12 cellular contexts compared by ENCODE assay signal in the genomic region with DNA sequence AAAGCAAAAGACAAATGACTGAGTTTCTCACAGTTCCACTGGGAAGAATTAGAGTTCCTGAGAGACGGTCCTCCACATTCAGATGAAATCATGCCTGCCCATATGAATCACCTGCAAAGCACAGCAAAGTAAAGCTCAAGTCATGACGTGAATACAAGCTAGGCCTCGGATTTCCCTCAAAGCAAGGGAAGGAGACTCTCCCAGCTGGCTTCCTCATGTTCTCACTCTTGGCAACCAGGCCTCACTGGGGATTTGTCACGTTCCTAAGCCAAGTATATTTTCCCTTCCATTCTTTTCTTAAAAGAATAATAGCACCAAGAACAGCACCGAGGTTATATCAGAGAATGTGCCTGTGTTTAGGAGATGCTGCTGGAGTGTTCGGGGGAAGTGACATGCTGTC. TPM values are rescaled to one million over a fixed set of nuclear protein-coding genes. Genes with fewer than 3 reads are reported as not detected.
DNase-seq lines count a peak whose midpoint lies in the region; ATAC-seq, FAIRE-seq and TF ChIP-seq lines count a peak whose summit lies in the region.
"Had no signal": no experiment of that assay in that cellular context is flagged by ENCODE, and none has a peak within 500 bp of the region (broad histone marks: within the 10 kb centered on the region; RNA-seq: fewer than 3 reads in every experiment).

No MANE protein-coding gene starts in this region.

- no peak overlapping the region for H3K23ac ChIP-seq in IMR-90 (ENCODE audit: low read depth, low read length)

- H2AK9ac ChIP-seq in IMR-90 (replicated peaks; ENCODE audit: low read depth, low read length, poor library complexity), result no peak overlapping the region

- H2BK20ac ChIP-seq in IMR-90 (ENCODE audit: low read depth, low read length), result no peak overlapping the region

- H2AK5ac ChIP-seq in IMR-90 (ENCODE audit: low read depth, low read length), result no peak overlapping the region; the same call in 1 of the 2 replicates

- intact Hi-C loops in IMR-90 (cut with micrococcal nuclease), result no loop called here
- intact Hi-C loops in left ventricle myocardium superior (cut with micrococcal nuclease), result no loop called here
- intact Hi-C loops in transverse colon (cut with DNase I; ENCODE audit: low total_unique reads), result no loop called here

- H3K9me3 ChIP-seq in IMR-90 (ENCODE audit: control insufficient read depth, insufficient read depth, low read length), result no peaks in the 10 kb centered on the region
- H3K9me3 ChIP-seq in transverse colon, result no peaks in the 10 kb centered on the region

- no peaks in the 10 kb centered on the region for H3K79me1 ChIP-seq in IMR-90 (ENCODE audit: low read depth in 1 of 2, low read length in 2 of 2)

- H3K18ac ChIP-seq in IMR-90 (ENCODE audit: low read depth, low read length), result peak overlapping the region; percentile 30; the same call in 1 of the 2 replicates

- no peak overlapping the region for H3K56ac ChIP-seq in IMR-90 (ENCODE audit: extremely low read depth, insufficient read depth, low read length)

- peak overlapping the region; percentile 33 for H2BK5ac ChIP-seq in IMR-90 (ENCODE audit: low read depth, low read length, poor library complexity, severe bottlenecking)

- ATAC-seq in IMR-90 (ENCODE audit: low read depth), result peak; percentile 38
- ATAC-seq in left ventricle myocardium superior, result peak; percentile 63
- ATAC-seq in GM19023 (IDR thresholded peaks at IDR 0.05; ENCODE audit: unreplicated experiment), result no peak

- peak; percentile 98 for DNase-seq in IMR-90
- peak; percentile 89 for DNase-seq in bronchial epithelial cell (ENCODE audit: low read depth)
- DNase-seq in left ventricle myocardium superior, result peak; percentile 41
- DNase-seq in stromal cell of bone marrow (ENCODE audit: low read depth), result peak; percentile 90
- DNase-seq in transverse colon, result no peak
- no peak for DNase-seq in HuH-7 (ENCODE audit: low spot score)
- DNase-seq: activated CD4-positive, alpha-beta T cell treated with anti-CD3 and anti-CD28 coated beads, Interleukin-2, amount 50 U/mL, for 4 hours; immature natural killer cell; stimulated activated CD4-positive, alpha-beta T cell treated with anti-CD3 and anti-CD28 coated beads, Interleukin-2, amount 100 ng/mL, for 24 hours; stimulated activated naive CD4-positive, alpha-beta T cell treated with Interleukin-2 at 50 U/mL for 16 hours; SW 1271 had no signal

- no peak for FAIRE-seq in bronchial epithelial cell (lab: Jason Lieb, UNC)

- no peak overlapping the region for H3K14ac ChIP-seq in IMR-90 (replicated peaks; ENCODE audit: low read depth, low read length)

- H3K4me1 ChIP-seq in IMR-90 (ENCODE audit: control insufficient read depth, insufficient read depth, low read length) (peaks cover 20% of the 10 kb centered on the region), transverse colon (peaks cover 0 to 34% (median 15%) of the 10 kb centered on the region in 4 donors)

- no TSS peak for BruUV-seq in IMR-90 (replicated peaks; lab: Mats Ljungman, UMichigan)

- TF ChIP-seq POLR2A in IMR-90 (IDR thresholded peaks at IDR 0.05; ENCODE audit: low read depth, low read length), result no peak
- no peak for TF ChIP-seq POLR2A in transverse colon (IDR thresholded peaks at IDR 0.05)

- TF ChIP-seq EP300 in transverse colon (IDR thresholded peaks at IDR 0.05; ENCODE audit: low read depth), result no peak

- H4K91ac ChIP-seq in IMR-90 (ENCODE audit: insufficient read depth, low read depth, low read length), result no peak overlapping the region

- H2BK120ac ChIP-seq in IMR-90 (ENCODE audit: low read depth, low read length), result no peak overlapping the region

- no peaks in the 10 kb centered on the region for H4K20me1 ChIP-seq in IMR-90 (ENCODE audit: insufficient read depth, low read length)

- H3K9ac ChIP-seq in IMR-90 (ENCODE audit: low read depth, low read length), result no peak overlapping the region

- no peak overlapping the region for H2BK15ac ChIP-seq in IMR-90 (ENCODE audit: low read depth, low read length)

- no peak overlapping the region; the same call in 1 of the 2 replicates for H3K4me2 ChIP-seq in IMR-90 (ENCODE audit: low read depth, low read length)

- in situ Hi-C loops in IMR-90 (cut with MboI; ENCODE audit: low sequenced_read_pairs), result loop anchor here (10.0 kb wide), 1 partner anchor 108 kb away; no protein-coding TSS in a partner anchor
- in situ Hi-C loops in transverse colon (cut with MboI; ENCODE audit: low pct_ligation_motif_present in 1 of 4, low pct_unique_long_range_greater_than_20kb in 1 of 4, low sequenced_read_pairs in 3 of 4), result no loop called here

- WGBS in IMR-90 (ENCODE audit: extremely low coverage in 2 of 2, insufficient read length in 1 of 2), 2 experiments, result 20% methylated on average over 2 of the region's 6 CpGs; no CpG with 5 or more reads in 1 of the 2 experiments
- 68% methylated on average over 6 of the region's 6 CpGs; no CpG with 5 or more reads in 1 of the 2 donors for WGBS in transverse colon (ENCODE audit: low coverage in 1 of 2), 2 donors

- H4K8ac ChIP-seq in IMR-90 (ENCODE audit: low read depth in 2 of 2, low read length in 2 of 2), result no peak overlapping the region

- TF ChIP-seq CTCF in IMR-90 (conservative IDR thresholded peaks at IDR 0.05; ENCODE audit: low read depth, low read length) (no peak), bronchial epithelial cell (IDR thresholded peaks at IDR 0.05; ENCODE audit: insufficient read depth, low read length, severe bottlenecking) (no peak), transverse colon (IDR thresholded peaks at IDR 0.05) (no peak)

- H3K36me3 ChIP-seq in IMR-90 (ENCODE audit: control insufficient read depth, insufficient read depth, low read length) (no peaks in the 10 kb centered on the region), bronchial epithelial cell (ENCODE audit: control insufficient read depth, insufficient read depth, low read length) (no peaks in the 10 kb centered on the region), transverse colon (no peaks in the 10 kb centered on the region)

- no peak overlapping the region for H2AFZ ChIP-seq in IMR-90 (replicated peaks; ENCODE audit: low read length, poor library complexity)

- H3K27me3 ChIP-seq in IMR-90 (ENCODE audit: control insufficient read depth, insufficient read depth, low read length) (no peaks in the 10 kb centered on the region), bronchial epithelial cell (ENCODE audit: control insufficient read depth, insufficient read depth, low read length) (no peaks in the 10 kb centered on the region), transverse colon (no peaks in the 10 kb centered on the region)

- H3K4me3 ChIP-seq in IMR-90 (ENCODE audit: insufficient read depth, low read depth, low read length), result no peak overlapping the region
- H3K4me3 ChIP-seq in bronchial epithelial cell (ENCODE audit: low read depth, low read length), result no peak overlapping the region
- H3K4me3 ChIP-seq in transverse colon, result no peak overlapping the region

- H3K27ac ChIP-seq in IMR-90 (ENCODE audit: insufficient read depth, low read length) (no peak overlapping the region), transverse colon (no peak overlapping the region)

- TF ChIP-seq RAD21 in IMR-90 (IDR thresholded peaks at IDR 0.05; ENCODE audit: low read length), result peak; percentile 26; the same call in 1 of the 2 replicates

- POLR2A ChIA-PET in IMR-90 (lab: Charles Lee; ENCODE audit: unreplicated experiment), result no interaction called here

- peaks cover 11% of the 10 kb centered on the region; the same call in 1 of the 2 replicates for H3K9me1 ChIP-seq in IMR-90 (ENCODE audit: insufficient read depth, low read length)

- H4K5ac ChIP-seq in IMR-90 (ENCODE audit: low read depth, low read length), result no peak overlapping the region

- CTCF ChIA-PET in IMR-90 (lab: Yijun Ruan, JAX), result interaction anchor here (0.6 to 1.4 kb wide), 4 partner anchors 18 to 105 kb away, joined by 3 to 7 read pairs (median 4); no protein-coding TSS in a partner anchor

- dilution Hi-C loops in IMR-90 (cut with HindIII; ENCODE audit: low sequenced_read_pairs, unreplicated experiment), result no loop called here

- 0 out of 2 replicates have a peak overlapping the region, but pooled peaks have one; percentile 18 for H3K4ac ChIP-seq in IMR-90 (ENCODE audit: low read depth, low read length)

TF ChIP-seq in IMR-90, 13 proteins besides CTCF, POLR2A, EP300 and RAD21:
- no peak for TF ChIP-seq MAFK (IDR thresholded peaks at IDR 0.05; ENCODE audit: low read depth, low read length)
- no peak for TF ChIP-seq NFE2L2 (IDR thresholded peaks at IDR 0.05; ENCODE audit: low read depth, low read length)
- no peak for TF ChIP-seq CEBPB (IDR thresholded peaks at IDR 0.05; ENCODE audit: low read depth, low read length)
- TF ChIP-seq MXI1 (IDR thresholded peaks at IDR 0.05; ENCODE audit: borderline replicate concordance, low read depth, low read length), result 0 out of 2 replicates have a peak, but pooled peaks have one; percentile 42
- TF ChIP-seq, protein P1, sequence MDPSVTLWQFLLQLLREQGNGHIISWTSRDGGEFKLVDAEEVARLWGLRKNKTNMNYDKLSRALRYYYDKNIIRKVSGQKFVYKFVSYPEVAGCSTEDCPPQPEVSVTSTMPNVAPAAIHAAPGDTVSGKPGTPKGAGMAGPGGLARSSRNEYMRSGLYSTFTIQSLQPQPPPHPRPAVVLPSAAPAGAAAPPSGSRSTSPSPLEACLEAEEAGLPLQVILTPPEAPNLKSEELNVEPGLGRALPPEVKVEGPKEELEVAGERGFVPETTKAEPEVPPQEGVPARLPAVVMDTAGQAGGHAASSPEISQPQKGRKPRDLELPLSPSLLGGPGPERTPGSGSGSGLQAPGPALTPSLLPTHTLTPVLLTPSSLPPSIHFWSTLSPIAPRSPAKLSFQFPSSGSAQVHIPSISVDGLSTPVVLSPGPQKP (IDR thresholded peaks at IDR 0.05; ENCODE audit: borderline replicate concordance, low read depth, low read length), result no peak
- TF ChIP-seq, protein P2, sequence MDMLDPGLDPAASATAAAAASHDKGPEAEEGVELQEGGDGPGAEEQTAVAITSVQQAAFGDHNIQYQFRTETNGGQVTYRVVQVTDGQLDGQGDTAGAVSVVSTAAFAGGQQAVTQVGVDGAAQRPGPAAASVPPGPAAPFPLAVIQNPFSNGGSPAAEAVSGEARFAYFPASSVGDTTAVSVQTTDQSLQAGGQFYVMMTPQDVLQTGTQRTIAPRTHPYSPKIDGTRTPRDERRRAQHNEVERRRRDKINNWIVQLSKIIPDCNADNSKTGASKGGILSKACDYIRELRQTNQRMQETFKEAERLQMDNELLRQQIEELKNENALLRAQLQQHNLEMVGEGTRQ (IDR thresholded peaks at IDR 0.05; ENCODE audit: low read depth, low read length), result no peak
- no peak for TF ChIP-seq RCOR1 (IDR thresholded peaks at IDR 0.05; ENCODE audit: insufficient replicate concordance, low read length)
- TF ChIP-seq FOS (IDR thresholded peaks at IDR 0.05; ENCODE audit: low read depth, low read length), result peak; percentile 32; the same call in 1 of the 2 replicates
- peak; percentile 57 for TF ChIP-seq BHLHE40 (IDR thresholded peaks at IDR 0.05; ENCODE audit: low read depth, low read length)
TF ChIP-seq in IMR-90: peak in this region for 3.

RNA-seq across cellular contexts. Expression of a gene that starts 47.0 kb away (rescaled TPM):
- not detected in 2 replicates for total RNA-seq in IMR-90 (2012; rRNA removed)
- polyA plus RNA-seq in IMR-90 (2012; rRNA removed), result not detected in 2 replicates
- 0.03 TPM in 1 of 2 replicates, not detected in the other for polyA plus RNA-seq in IMR-90 (2012; cell fraction: cytosol; rRNA removed)
- polyA plus RNA-seq in IMR-90 (2012; cell fraction: nucleus; rRNA removed; ENCODE audit: low replicate concordance), result not detected in 2 replicates
- total RNA-seq in bronchial epithelial cell, result 0.26 and 0.38 TPM in 2 replicates
- 0.10 TPM for total RNA-seq in left ventricle myocardium superior
- under 1 TPM in 3 of 4 donors, not detected in 1; 0.14 to 0.64 (median 0.20) TPM for total RNA-seq in transverse colon
- polyA plus RNA-seq: immature natural killer cell had no signal

Comparison
In these comparisons a context has a peak if more than half of its experiments do, and no peak if none do; other contexts are left out.
1. DNase-seq: peak in IMR-90 (single experiment), bronchial epithelial cell (single experiment), left ventricle myocardium superior (single experiment) and stromal cell of bone marrow (single experiment); none in transverse colon (single experiment) and HuH-7 (single experiment).